In genomic region chr7:102415685-102416225, GRCh38 we compare ENCODE assay signal across 1 cellular context.
TF ChIP-seq lines count a peak whose summit lies in the region.

No MANE protein-coding gene starts in this region.

TF ChIP-seq in K562, 482 proteins besides CTCF, POLR2A, EP300 and RAD21:
- 0 out of 2 replicates have a peak, but pooled peaks have one; percentile 25 for TF ChIP-seq POLR2G (IDR thresholded peaks at IDR 0.05; ENCODE audit: low read depth, low read length)
- no peak for TF ChIP-seq ZNF121 (CRISPR knock-in tag; conservative IDR thresholded peaks at IDR 0.05)
- TF ChIP-seq, protein P1, sequence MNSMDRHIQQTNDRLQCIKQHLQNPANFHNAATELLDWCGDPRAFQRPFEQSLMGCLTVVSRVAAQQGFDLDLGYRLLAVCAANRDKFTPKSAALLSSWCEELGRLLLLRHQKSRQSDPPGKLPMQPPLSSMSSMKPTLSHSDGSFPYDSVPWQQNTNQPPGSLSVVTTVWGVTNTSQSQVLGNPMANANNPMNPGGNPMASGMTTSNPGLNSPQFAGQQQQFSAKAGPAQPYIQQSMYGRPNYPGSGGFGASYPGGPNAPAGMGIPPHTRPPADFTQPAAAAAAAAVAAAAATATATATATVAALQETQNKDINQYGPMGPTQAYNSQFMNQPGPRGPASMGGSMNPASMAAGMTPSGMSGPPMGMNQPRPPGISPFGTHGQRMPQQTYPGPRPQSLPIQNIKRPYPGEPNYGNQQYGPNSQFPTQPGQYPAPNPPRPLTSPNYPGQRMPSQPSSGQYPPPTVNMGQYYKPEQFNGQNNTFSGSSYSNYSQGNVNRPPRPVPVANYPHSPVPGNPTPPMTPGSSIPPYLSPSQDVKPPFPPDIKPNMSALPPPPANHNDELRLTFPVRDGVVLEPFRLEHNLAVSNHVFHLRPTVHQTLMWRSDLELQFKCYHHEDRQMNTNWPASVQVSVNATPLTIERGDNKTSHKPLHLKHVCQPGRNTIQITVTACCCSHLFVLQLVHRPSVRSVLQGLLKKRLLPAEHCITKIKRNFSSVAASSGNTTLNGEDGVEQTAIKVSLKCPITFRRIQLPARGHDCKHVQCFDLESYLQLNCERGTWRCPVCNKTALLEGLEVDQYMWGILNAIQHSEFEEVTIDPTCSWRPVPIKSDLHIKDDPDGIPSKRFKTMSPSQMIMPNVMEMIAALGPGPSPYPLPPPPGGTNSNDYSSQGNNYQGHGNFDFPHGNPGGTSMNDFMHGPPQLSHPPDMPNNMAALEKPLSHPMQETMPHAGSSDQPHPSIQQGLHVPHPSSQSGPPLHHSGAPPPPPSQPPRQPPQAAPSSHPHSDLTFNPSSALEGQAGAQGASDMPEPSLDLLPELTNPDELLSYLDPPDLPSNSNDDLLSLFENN (IDR thresholded peaks at IDR 0.05; ENCODE audit: low read depth in 2 of 2, low read length in 2 of 2), result no peak
- no peak for TF ChIP-seq CBX8 (IDR thresholded peaks at IDR 0.05; ENCODE audit: borderline replicate concordance, extremely low read depth, low read depth, low read length, poor library complexity, severe bottlenecking)
- no peak for TF ChIP-seq ZKSCAN8 (CRISPR knock-in tag; IDR thresholded peaks at IDR 0.05)
- 0 out of 2 replicates have a peak, but pooled peaks have one; percentile 35 for TF ChIP-seq GATA2 (CRISPR knock-in tag; IDR thresholded peaks at IDR 0.05)
- no peak for TF ChIP-seq HSF4 (CRISPR knock-in tag; IDR thresholded peaks at IDR 0.05; ENCODE audit: borderline replicate concordance)
- TF ChIP-seq KLF6 (CRISPR knock-in tag; IDR thresholded peaks at IDR 0.05; ENCODE audit: borderline replicate concordance), result no peak
- TF ChIP-seq, protein P2, sequence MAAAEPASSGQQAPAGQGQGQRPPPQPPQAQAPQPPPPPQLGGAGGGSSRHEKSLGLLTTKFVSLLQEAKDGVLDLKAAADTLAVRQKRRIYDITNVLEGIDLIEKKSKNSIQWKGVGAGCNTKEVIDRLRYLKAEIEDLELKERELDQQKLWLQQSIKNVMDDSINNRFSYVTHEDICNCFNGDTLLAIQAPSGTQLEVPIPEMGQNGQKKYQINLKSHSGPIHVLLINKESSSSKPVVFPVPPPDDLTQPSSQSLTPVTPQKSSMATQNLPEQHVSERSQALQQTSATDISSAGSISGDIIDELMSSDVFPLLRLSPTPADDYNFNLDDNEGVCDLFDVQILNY (CRISPR knock-in tag; IDR thresholded peaks at IDR 0.05), result no peak
- no peak for TF ChIP-seq DPF2 (IDR thresholded peaks at IDR 0.05)
- no peak for TF ChIP-seq CBFB (CRISPR knock-in tag; IDR thresholded peaks at IDR 0.05)
